In genomic region chr7:133081605-133082389, GRCh38 we compare ENCODE assay signal across 8 cellular contexts. TPM values are rescaled to one million over a fixed set of nuclear protein-coding genes. Genes with fewer than 3 reads are reported as not detected.
DNase-seq lines count a peak whose midpoint lies in the region; ATAC-seq, FAIRE-seq and TF ChIP-seq lines count a peak whose summit lies in the region.

Gene CHCHD3, minus strand, starts transcription at chr7:133082090. Its CDS starts 153 bp downstream, at chr7:133081937.

- peaks cover 5% of the 10 kb centered on the region for H3K4me1 ChIP-seq in keratinocyte (ENCODE audit: control insufficient read depth, extremely low read depth, insufficient read depth, low read length)

- H3K9me3 ChIP-seq in keratinocyte (ENCODE audit: control insufficient read depth, low read depth, low read length): no peaks in the 10 kb centered on the region

- peaks cover 1% of the 10 kb centered on the region for H3K27me3 Mint-ChIP-seq in chondrocyte (ENCODE audit: low read depth)

- peak within 1 kb of the TSS; percentile 80 for H3K4me3 Mint-ChIP-seq in chondrocyte (ENCODE audit: unreplicated experiment)

- peak within 1 kb of the TSS; percentile 95 for H2AFZ ChIP-seq in keratinocyte (ENCODE audit: control insufficient read depth, low read length)

- H3K9me3 Mint-ChIP-seq in chondrocyte (ENCODE audit: low read depth): no peaks in the 10 kb centered on the region

- H3K27me3 ChIP-seq in keratinocyte (ENCODE audit: control insufficient read depth, extremely low read depth, insufficient read depth, low read length): no peaks in the 10 kb centered on the region

- no peak for TF ChIP-seq CTCF in chondrocyte (IDR thresholded peaks at IDR 0.05)
- TF ChIP-seq CTCF in keratinocyte (optimal IDR thresholded peaks at IDR 0.05 in 1 of 3, IDR thresholded peaks at IDR 0.05 in 1 of 3, conservative IDR thresholded peaks at IDR 0.05 in 1 of 3; ENCODE audit: extremely low read depth in 1 of 3, insufficient read depth in 2 of 3, low read length in 3 of 3): no peak

- H3K36me3 Mint-ChIP-seq in chondrocyte (ENCODE audit: low read depth): no peaks in the 10 kb centered on the region

- DNase-seq in AML-193 (lab: John Stamatoyannopoulos, UW) (peak; percentile 95), NCI-H510A treated with DMSO at 0.1 percent for 48 hours (lab: John Stamatoyannopoulos, UW) (peak; percentile 84), chondrocyte (ENCODE audit: low spot score) (peak; percentile 99), keratinocyte (ENCODE audit: low read depth, low spot score) (peak; percentile 75)
- peak; percentile 89 to 90 for DNase-seq in activated CD4-positive, alpha-beta T cell treated with anti-CD3 and anti-CD28 coated beads for 24 hours (ENCODE audit: low read depth in 2 of 2)
- DNase-seq in stimulated activated CD4-positive, alpha-beta T cell treated with anti-CD3 and anti-CD28 coated beads, Interleukin-15, amount 100 ng/mL, for 1 hour (ENCODE audit: low read depth in 1 of 2, low spot score in 1 of 2): peak; percentile 88 to 91

- peaks cover 24% of the 10 kb centered on the region for H3K4me1 Mint-ChIP-seq in chondrocyte (ENCODE audit: low read depth)

- dilution Hi-C loops in keratinocyte (cut with MboI; ENCODE audit: extremely low pct_ligation_motif_present, low sequenced_read_pairs): no loop called here

- H3K27ac ChIP-seq in keratinocyte (ENCODE audit: control insufficient read depth, insufficient read depth, low read length): peak within 1 kb of the TSS; percentile 92

- peak within 1 kb of the TSS; percentile 76 to 97 (median 95) for H3K4me3 ChIP-seq in keratinocyte (ENCODE audit: control insufficient read depth in 2 of 3, extremely low read depth in 1 of 3, insufficient read depth in 2 of 3, low read depth in 1 of 3, low read length in 3 of 3)

- ATAC-seq in HG03439 (IDR thresholded peaks at IDR 0.05; ENCODE audit: unreplicated experiment): peak; percentile 100

- H3K4me2 ChIP-seq in keratinocyte (ENCODE audit: control insufficient read depth, extremely low read depth, insufficient read depth, low read depth, low read length): peak within 1 kb of the TSS; percentile 85

- H3K36me3 ChIP-seq in keratinocyte (ENCODE audit: control insufficient read depth in 2 of 2, extremely low read depth in 1 of 2, insufficient read depth in 2 of 2, low read length in 2 of 2): peaks cover 0 to 2% of the 10 kb centered on the region in 2 experiments

- peaks cover 50% of the 10 kb centered on the region for H3K79me2 ChIP-seq in keratinocyte (ENCODE audit: control insufficient read depth, insufficient read depth, low read length)

- no peaks in the 10 kb centered on the region for H3K9me1 ChIP-seq in keratinocyte (ENCODE audit: control insufficient read depth, extremely low read depth, insufficient read depth, low read length)

- no peaks in the 10 kb centered on the region for H4K20me1 ChIP-seq in keratinocyte (ENCODE audit: control insufficient read depth, extremely low read depth, insufficient read depth, low read length)

- peak within 1 kb of the TSS; percentile 95 for H3K9ac ChIP-seq in keratinocyte (ENCODE audit: control insufficient read depth, extremely low read depth, insufficient read depth, low read length)

- FAIRE-seq in keratinocyte (lab: Jason Lieb, UNC): peak; percentile 77

- peak; percentile 81 for TF ChIP-seq POLR2A in GM19193 (IDR thresholded peaks at IDR 0.05; ENCODE audit: extremely low read depth, insufficient read depth, insufficient read length)

- peak within 1 kb of the TSS; percentile 92 for H3K27ac Mint-ChIP-seq in chondrocyte (ENCODE audit: unreplicated experiment)

RNA-seq across cellular contexts. Expression of gene CHCHD3, which starts in this region (rescaled TPM):
- 41.8 to 45.6 TPM (median 42.6 TPM) in 3 replicates for total RNA-seq in chondrocyte
- 40.7 to 73.4 TPM (median 59.2 TPM) in 3 replicates for polyA plus RNA-seq in keratinocyte
- polyA plus RNA-seq in keratinocyte (2011; ENCODE audit: low read depth): 55.5 TPM
- polyA plus RNA-seq in keratinocyte (2011; cell fraction: cytosol; rRNA removed): 55.8 and 79.6 TPM in 2 replicates
- polyA plus RNA-seq in keratinocyte (2011; cell fraction: nucleus; rRNA removed): 27.9 and 33.2 TPM in 2 replicates
- polyA plus RNA-seq in keratinocyte (2012; ENCODE audit: low replicate concordance): 33.7 and 49.6 TPM in 2 replicates
- polyA minus RNA-seq in keratinocyte: 18.6 to 42.3 TPM (median 32.0 TPM) in 3 replicates
- 54.7 TPM for polyA minus RNA-seq in keratinocyte (2011; cell fraction: cytosol; rRNA and poly(A)+ RNA removed)
- 27.8 and 34.7 TPM in 2 replicates for polyA minus RNA-seq in keratinocyte (2011; cell fraction: nucleus; rRNA and poly(A)+ RNA removed)

Comparison
In these comparisons a context has a peak if more than half of its experiments do, and no peak if none do; other contexts are left out.
1. Peak in every context shown above with its lines: DNase-seq, ATAC-seq, H3K4me3 ChIP-seq and H3K27ac ChIP-seq.